ENCODE assay signal across 1 cellular context in the genomic region with DNA sequence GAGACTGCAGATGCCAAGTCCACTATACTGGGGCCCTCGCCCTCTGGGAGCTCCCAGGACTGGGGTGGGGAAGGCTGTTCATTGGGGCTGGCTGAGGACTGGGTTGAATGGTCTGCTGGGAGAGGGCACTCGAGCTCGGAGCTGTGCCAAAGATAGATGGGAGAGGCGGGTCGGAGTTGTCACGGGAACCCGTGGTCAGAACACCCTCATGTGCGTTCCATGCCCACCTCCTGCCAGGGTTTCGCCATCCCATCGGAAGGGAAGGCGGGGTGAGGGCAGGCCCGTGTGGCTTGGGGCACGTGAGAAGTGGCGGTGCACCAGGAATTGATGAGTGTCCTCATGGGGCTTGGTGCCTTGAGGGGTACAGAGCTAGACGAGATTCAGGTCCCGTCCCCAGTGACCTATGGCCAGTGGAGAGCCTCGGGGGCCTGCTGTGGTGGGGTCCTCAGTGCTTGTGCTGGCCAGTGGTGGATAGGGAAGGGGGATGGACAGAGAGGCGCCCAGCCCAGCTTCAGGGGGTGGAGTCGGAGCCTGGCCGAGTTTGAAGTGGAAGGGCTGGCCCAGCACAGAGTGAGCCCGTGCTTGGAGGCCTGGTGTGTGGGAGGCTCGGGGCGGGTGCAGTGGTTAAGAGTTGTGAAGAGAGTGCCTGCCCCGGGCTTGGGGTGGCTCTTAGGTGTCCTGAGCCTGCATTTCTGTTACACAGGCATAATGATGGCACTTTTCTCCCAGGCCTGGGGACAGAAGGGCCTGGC.
TF ChIP-seq lines count a peak whose summit lies in the region.

No MANE protein-coding gene starts in this region.

TF ChIP-seq in H1, 55 proteins besides CTCF, POLR2A, EP300 and RAD21:
- no peak for TF ChIP-seq CREB1 (IDR thresholded peaks at IDR 0.05)
